13 cellular contexts compared by ENCODE assay signal in the genomic region with DNA sequence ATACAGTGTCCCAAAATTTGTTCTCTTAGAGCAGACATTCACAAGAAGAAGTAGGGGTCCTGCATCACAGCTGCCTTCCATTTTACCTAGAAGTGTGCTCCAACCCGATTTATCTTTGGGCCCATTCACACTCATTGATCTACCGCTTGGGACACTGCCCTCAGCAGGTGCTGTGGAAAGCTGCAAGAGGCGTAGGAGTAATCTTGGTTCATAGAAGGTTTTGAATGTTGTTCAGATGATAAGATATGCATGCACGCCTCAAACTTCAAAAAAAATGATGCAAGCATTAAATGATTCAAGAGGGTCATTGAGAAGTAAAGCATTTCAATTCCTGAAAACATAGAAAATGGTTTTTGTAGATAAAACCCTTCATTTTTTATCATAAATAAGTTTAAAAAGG. TPM values are rescaled to one million over a fixed set of nuclear protein-coding genes. Genes with fewer than 3 reads are reported as not detected.
DNase-seq lines count a peak whose midpoint lies in the region; ATAC-seq and TF ChIP-seq lines count a peak whose summit lies in the region.
"Had no signal": no experiment of that assay in that cellular context is flagged by ENCODE, and none has a peak within 500 bp of the region (broad histone marks: within the 10 kb centered on the region; RNA-seq: fewer than 3 reads in every experiment).

No MANE protein-coding gene starts in this region.

- DNase-seq in GM13977 (ENCODE audit: low spot score) (no peak), RPMI8226 (peak; percentile 28), fibroblast of villous mesenchyme (ENCODE audit: low read depth) (no peak), GF-D8 (lab: John Stamatoyannopoulos, UW) (no peak), glomerular visceral epithelial cell (ENCODE audit: extremely low spot score) (no peak), D341Med (ENCODE audit: low spot score) (no peak)
- DNase-seq: activated naive CD8-positive, alpha-beta T cell treated with anti-CD3 and anti-CD28 coated beads for 36 hours; effector CD8-positive, alpha-beta T cell had no signal

- H3K4me3 ChIP-seq in fibroblast of villous mesenchyme (ENCODE audit: low read depth, low read length) = no peak overlapping the region

- peak; percentile 35 for TF ChIP-seq CTCF in C4-2B (conservative IDR thresholded peaks at IDR 0.05)
- peak; percentile 17 for TF ChIP-seq CTCF in GM13977 (IDR thresholded peaks at IDR 0.05; ENCODE audit: extremely low read depth, insufficient read depth, missing control alignments)
- TF ChIP-seq CTCF in fibroblast of villous mesenchyme (IDR thresholded peaks at IDR 0.05; ENCODE audit: insufficient read depth, low read depth, low read length) = peak; percentile 23

- in situ Hi-C loops in GM13977 (cut with MboI; ENCODE audit: low pct_unique_long_range_greater_than_20kb, low sequenced_read_pairs, unreplicated experiment) = loop anchor here (25.0 kb wide), 1 partner anchor 590 kb away; no protein-coding TSS in a partner anchor

- ATAC-seq in GM18498 (IDR thresholded peaks at IDR 0.05; ENCODE audit: unreplicated experiment) = no peak

- no peak overlapping the region for H3K27ac ChIP-seq in C4-2B

RNA-seq across cellular contexts. Expression of a gene that starts 18.6 kb away (rescaled TPM):
- total RNA-seq in fibroblast of villous mesenchyme = not detected in 2 replicates
- total RNA-seq: activated naive CD8-positive, alpha-beta T cell treated with anti-CD3 and anti-CD28 coated beads for 36 hours; M059J; mucosa of gallbladder; T-helper 2 cell treated with Interferon-gamma antibody and Interleukin-4, amounts not matched to agents 100 ng/mL and 5 ng/mL, for 36 hours had no signal

RNA-seq across cellular contexts. Expression of a gene that starts 42.0 kb away (rescaled TPM):
- total RNA-seq in fibroblast of villous mesenchyme = 16.4 and 18.4 TPM in 2 replicates
